In the genomic region with DNA sequence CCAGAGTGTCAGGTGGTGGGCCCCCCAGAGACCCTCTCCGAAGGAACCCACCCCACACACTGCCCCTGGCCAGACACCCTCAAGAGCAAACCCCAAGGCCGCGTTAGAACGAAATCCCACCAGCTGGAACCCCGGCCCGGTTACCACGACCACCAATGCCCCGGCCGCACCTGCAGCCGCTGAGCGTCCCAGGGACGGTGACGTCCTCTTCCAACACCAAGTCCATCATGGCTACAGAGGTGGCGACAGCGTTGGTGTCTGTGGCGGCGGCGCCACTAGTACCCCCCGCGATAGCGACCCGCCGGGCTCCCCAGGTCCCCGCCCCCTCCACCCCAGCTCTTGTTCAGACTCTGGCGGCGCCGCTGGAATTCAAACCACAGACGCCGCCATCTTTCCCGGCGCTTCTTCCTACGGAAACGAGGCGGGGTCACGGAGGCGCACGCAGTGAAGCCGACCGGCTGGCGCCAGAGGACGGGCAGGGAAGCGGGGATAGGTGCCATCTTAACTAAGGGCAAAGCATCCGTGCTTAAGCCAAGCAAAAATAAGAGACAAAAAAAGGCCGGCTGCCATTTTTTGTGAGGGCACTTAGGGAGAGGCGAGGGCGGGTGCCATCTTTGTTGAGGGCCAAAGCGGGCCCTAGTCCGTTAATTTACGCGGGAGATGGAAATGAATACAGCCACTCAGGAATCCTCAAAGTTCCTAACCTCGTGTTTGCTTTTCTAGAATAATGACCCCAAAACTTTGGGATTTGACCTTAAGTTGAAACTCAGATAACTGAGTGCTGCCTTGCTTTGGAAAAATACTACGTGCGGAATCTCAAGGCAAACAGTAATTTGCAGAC, we compare ENCODE assay signal across 8 cellular contexts. TPM values are rescaled to one million over a fixed set of nuclear protein-coding genes. Genes with fewer than 3 reads are reported as not detected.
DNase-seq lines count a peak whose midpoint lies in the region; ATAC-seq and TF ChIP-seq lines count a peak whose summit lies in the region.

A gene (minus strand): TSS at position 418 of the 841 bp plus-strand sequence. CDS start 189 bp downstream, at position 229.

- POLR2A ChIA-PET in activated B cell treated with CpG ODN at 0.5 μM for 24 hours (lab: Charles Lee), result interaction anchor here (0.6 to 1.0 kb wide), 2 partner anchors 9 to 658 kb away, joined by 3 to 7 read pairs; no protein-coding TSS in a partner anchor

- peak within 1 kb of the TSS; percentile 81 for H3K27ac ChIP-seq in caudate nucleus (ENCODE audit: low read depth, low read length)

- in situ Hi-C loops in GM18951 (cut with MboI; ENCODE audit: low sequenced_read_pairs, unreplicated experiment), result no loop called here

- H3K36me3 Mint-ChIP-seq in activated B cell treated with CpG ODN at 0.5 μM for 24 hours (ENCODE audit: low read depth) (peaks cover 15% of the 10 kb centered on the region), immature natural killer cell (no peaks in the 10 kb centered on the region)

- TF ChIP-seq CTCF in activated B cell treated with CpG ODN at 0.5 μM for 24 hours (IDR thresholded peaks at IDR 0.05), result no peak

- CTCF ChIA-PET in activated B cell treated with CpG ODN at 0.5 μM for 24 hours (lab: Charles Lee), result no interaction called here

- intact Hi-C loops in activated B cell treated with CpG ODN at 0.5 μM for 24 hours (cut with micrococcal nuclease), result loop anchor here (1.0 to 5.0 kb wide), 3 partner anchors 134 to 1513 kb away; a partner anchor contains a TSS

- H3K9me3 Mint-ChIP-seq in activated B cell treated with CpG ODN at 0.5 μM for 24 hours, result no peaks in the 10 kb centered on the region
- H3K9me3 Mint-ChIP-seq in immature natural killer cell, result no peaks in the 10 kb centered on the region

- no peaks in the 10 kb centered on the region for H3K27me3 Mint-ChIP-seq in activated B cell treated with CpG ODN at 0.5 μM for 24 hours
- peaks cover 0 to 9% (median 7%) of the 10 kb centered on the region in 3 donors for H3K27me3 Mint-ChIP-seq in immature natural killer cell (ENCODE audit: low read depth in 3 of 3)

- H3K27ac Mint-ChIP-seq in activated B cell treated with CpG ODN at 0.5 μM for 24 hours (peak within 1 kb of the TSS; percentile 88), immature natural killer cell (peak within 1 kb of the TSS; percentile 83 to 96 (median 92))

- H3K4me1 Mint-ChIP-seq in activated B cell treated with CpG ODN at 0.5 μM for 24 hours, result peaks cover 47% of the 10 kb centered on the region
- peaks cover 48 to 70% of the 10 kb centered on the region in 2 donors for H3K4me1 Mint-ChIP-seq in immature natural killer cell

- peak; percentile 86 for ATAC-seq in HG03196 (IDR thresholded peaks at IDR 0.05; ENCODE audit: unreplicated experiment)
- peak; percentile 94 for ATAC-seq in activated B cell treated with CpG ODN at 0.5 μM for 24 hours (ENCODE audit: low read depth)

- peak within 1 kb of the TSS; percentile 94 for H3K4me3 Mint-ChIP-seq in activated B cell treated with CpG ODN at 0.5 μM for 24 hours
- H3K4me3 Mint-ChIP-seq in immature natural killer cell, result peak within 1 kb of the TSS; percentile 87 to 96 (median 92)

- DNase-seq in AG08395 (ENCODE audit: low spot score), result peak; percentile 95
- DNase-seq in NCI-H345 (lab: John Stamatoyannopoulos, UW), result peak; percentile 99
- DNase-seq in activated B cell treated with CpG ODN at 0.5 μM for 24 hours, result peak; percentile 78
- peak; percentile 34 to 98 (median 92) for DNase-seq in caudate nucleus (lab: John Stamatoyannopoulos, UW)
- DNase-seq in immature natural killer cell, result peak; percentile 90 to 92 (median 91)
- peak; percentile 95 for DNase-seq in smooth muscle cell of the brain vasculature (ENCODE audit: low read depth, low spot score)

- TF ChIP-seq POLR2A in GM18951 (IDR thresholded peaks at IDR 0.05; ENCODE audit: extremely low read depth, insufficient read depth, insufficient read length), result peak; percentile 66

RNA-seq across cellular contexts. Expression of the gene that starts here (rescaled TPM):
- total RNA-seq in activated B cell treated with CpG ODN at 0.5 μM for 24 hours, result 63.9 and 80.0 TPM in 2 replicates
- polyA plus RNA-seq in immature natural killer cell, result 10 to 100 TPM in 2 of 3 donors, 1 to 10 TPM in 1; 6.7 to 32.7 (median 11.6) TPM

Comparison
In these comparisons a context has a peak if more than half of its experiments do, and no peak if none do; other contexts are left out.
1. Peak in every context shown above with its lines: DNase-seq, ATAC-seq and H3K27ac ChIP-seq.